1 cellular context compared by ENCODE assay signal in the genomic region with DNA sequence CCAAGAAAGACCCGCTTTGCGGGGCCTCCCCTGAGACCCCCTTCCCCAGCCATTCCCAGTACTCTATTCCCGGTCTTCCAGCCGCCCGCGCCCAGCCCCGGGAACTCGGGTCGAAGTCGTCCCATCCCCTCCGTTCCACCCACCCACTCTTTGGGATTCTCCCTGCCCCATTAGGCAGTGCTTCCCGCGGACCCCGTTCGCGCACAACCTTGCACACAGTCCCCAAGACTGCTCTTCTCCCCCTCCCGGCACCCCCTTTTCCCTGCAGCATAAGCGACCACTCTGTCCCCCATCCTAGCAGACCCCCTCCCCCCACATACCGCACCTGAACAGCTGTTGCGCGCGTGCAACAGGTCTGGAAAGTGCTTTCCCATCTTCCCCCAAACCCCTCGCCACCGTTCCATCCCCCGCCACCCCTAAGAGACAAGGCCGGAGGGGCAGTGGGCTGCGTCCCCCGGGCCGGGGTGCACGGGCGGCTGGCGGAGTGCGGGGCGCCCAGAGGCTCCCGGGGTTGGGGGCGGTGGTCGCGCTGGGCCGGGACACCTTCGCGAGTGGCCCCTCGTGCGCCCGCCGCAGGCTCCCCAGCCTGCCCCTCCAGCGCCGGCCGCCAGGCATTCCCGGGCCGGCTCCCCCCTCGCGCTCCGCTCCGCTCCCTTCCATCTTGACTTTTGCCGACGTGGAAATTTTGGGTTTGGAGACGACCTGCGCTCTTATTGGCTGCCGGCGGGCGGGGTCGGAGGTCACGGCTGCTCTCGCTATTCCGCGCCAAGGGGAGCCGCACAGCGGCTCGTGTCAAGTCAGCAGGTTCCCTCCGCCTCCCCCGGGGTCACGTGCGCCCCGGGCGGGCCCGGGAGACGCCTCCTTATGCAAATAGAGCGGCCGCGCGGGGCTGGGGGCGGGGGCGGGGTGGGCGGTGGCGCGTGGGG.
TF ChIP-seq lines count a peak whose summit lies in the region.

No MANE protein-coding gene starts in this region.

TF ChIP-seq in HEK293, 187 proteins besides CTCF, POLR2A, EP300 and RAD21 (continued from another document):
- TF ChIP-seq, protein P1, sequence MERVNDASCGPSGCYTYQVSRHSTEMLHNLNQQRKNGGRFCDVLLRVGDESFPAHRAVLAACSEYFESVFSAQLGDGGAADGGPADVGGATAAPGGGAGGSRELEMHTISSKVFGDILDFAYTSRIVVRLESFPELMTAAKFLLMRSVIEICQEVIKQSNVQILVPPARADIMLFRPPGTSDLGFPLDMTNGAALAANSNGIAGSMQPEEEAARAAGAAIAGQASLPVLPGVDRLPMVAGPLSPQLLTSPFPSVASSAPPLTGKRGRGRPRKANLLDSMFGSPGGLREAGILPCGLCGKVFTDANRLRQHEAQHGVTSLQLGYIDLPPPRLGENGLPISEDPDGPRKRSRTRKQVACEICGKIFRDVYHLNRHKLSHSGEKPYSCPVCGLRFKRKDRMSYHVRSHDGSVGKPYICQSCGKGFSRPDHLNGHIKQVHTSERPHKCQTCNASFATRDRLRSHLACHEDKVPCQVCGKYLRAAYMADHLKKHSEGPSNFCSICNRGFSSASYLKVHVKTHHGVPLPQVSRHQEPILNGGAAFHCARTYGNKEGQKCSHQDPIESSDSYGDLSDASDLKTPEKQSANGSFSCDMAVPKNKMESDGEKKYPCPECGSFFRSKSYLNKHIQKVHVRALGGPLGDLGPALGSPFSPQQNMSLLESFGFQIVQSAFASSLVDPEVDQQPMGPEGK (tag by site-specific recombination; IDR thresholded peaks at IDR 0.05) = peak; percentile 36; the same call in 1 of the 2 replicates
- TF ChIP-seq YY1 (tag by site-specific recombination; IDR thresholded peaks at IDR 0.05) (peak; percentile 22; the same call in 1 of the 2 replicates), ZNF561 (tag by site-specific recombination; IDR thresholded peaks at IDR 0.05; ENCODE audit: borderline replicate concordance) (peak; percentile 28; the same call in 1 of the 2 replicates), ZNF677 (tag by site-specific recombination; IDR thresholded peaks at IDR 0.05) (no peak), EGR2 (tag by site-specific recombination; IDR thresholded peaks at IDR 0.05; ENCODE audit: low read depth) (peak; percentile 30; the same call in 1 of the 2 replicates), SALL2 (tag by site-specific recombination; IDR thresholded peaks at IDR 0.05; ENCODE audit: borderline replicate concordance) (no peak), SP2 (tag by site-specific recombination; IDR thresholded peaks at IDR 0.05) (peak; percentile 58), OSR2 (tag by site-specific recombination; IDR thresholded peaks at IDR 0.05) (no peak), ZNF76 (tag by site-specific recombination; IDR thresholded peaks at IDR 0.05; ENCODE audit: borderline replicate concordance, low read depth) (peak; percentile 38; the same call in 1 of the 2 replicates), SP3 (tag by site-specific recombination; IDR thresholded peaks at IDR 0.05) (0 out of 2 replicates have a peak, but pooled peaks have one; percentile 9), ZFP3 (tag by site-specific recombination; IDR thresholded peaks at IDR 0.05; ENCODE audit: low read depth) (no peak), ZFP69B (tag by site-specific recombination; IDR thresholded peaks at IDR 0.05) (no peak), TRIM28 (IDR thresholded peaks at IDR 0.05; ENCODE audit: borderline replicate concordance, low read length) (no peak), ZNF514 (tag by site-specific recombination; IDR thresholded peaks at IDR 0.05) (no peak), ZNF2 (tag by site-specific recombination; IDR thresholded peaks at IDR 0.05) (no peak), ZNF48 (tag by site-specific recombination; IDR thresholded peaks at IDR 0.05) (no peak), ZNF747 (tag by site-specific recombination; IDR thresholded peaks at IDR 0.05) (no peak), SCRT2 (tag by site-specific recombination; IDR thresholded peaks at IDR 0.05) (peak; percentile 99), ZIC2 (tag by site-specific recombination; IDR thresholded peaks at IDR 0.05) (peak; percentile 82), FEZF1 (tag by site-specific recombination; IDR thresholded peaks at IDR 0.05) (peak; percentile 53; the same call in 1 of the 2 replicates), ZNF311 (tag by site-specific recombination; IDR thresholded peaks at IDR 0.05; ENCODE audit: borderline replicate concordance) (no peak), ZNF23 (tag by site-specific recombination; IDR thresholded peaks at IDR 0.05; ENCODE audit: borderline replicate concordance) (no peak), HOXA7 (CRISPR knock-in tag; IDR thresholded peaks at IDR 0.05; ENCODE audit: borderline replicate concordance) (no peak), GLIS1 (tag by site-specific recombination; IDR thresholded peaks at IDR 0.05) (peak; percentile 4; the same call in 1 of the 2 replicates), ZNF10 (tag by site-specific recombination; IDR thresholded peaks at IDR 0.05) (no peak), PRDM1 (tag by site-specific recombination; IDR thresholded peaks at IDR 0.05) (no peak), ZFP37 (tag by site-specific recombination; IDR thresholded peaks at IDR 0.05) (no peak), KLF10 (tag by site-specific recombination; IDR thresholded peaks at IDR 0.05) (peak; percentile 94; the same call in 1 of the 2 replicates), ZNF391 (tag by site-specific recombination; IDR thresholded peaks at IDR 0.05; ENCODE audit: borderline replicate concordance, low read depth) (no peak; the same call in 1 of the 2 replicates)
